In genomic region chr6:73624896-73625295, GRCh38 we compare ENCODE assay signal across 18 cellular contexts.
"Had no signal": no experiment of that assay in that cellular context is flagged by ENCODE, and none has a peak within 500 bp of the region (broad histone marks: within the 10 kb centered on the region; RNA-seq: fewer than 3 reads in every experiment).

No MANE protein-coding gene starts in this region.

- H3K27ac ChIP-seq: gastroesophageal sphincter, left ventricle myocardium inferior, thoracic aorta, vagina had no signal

- H3K27me3 ChIP-seq: gastroesophageal sphincter, vagina had no signal

- H3K4me3 ChIP-seq: gastroesophageal sphincter, left ventricle myocardium inferior, thoracic aorta, vagina had no signal

- H3K9me3 ChIP-seq: gastroesophageal sphincter, left ventricle myocardium inferior, thoracic aorta, vagina had no signal

- DNase-seq: activated CD4-positive, alpha-beta memory T cell treated with anti-CD3 and anti-CD28 coated beads for 36 hours; activated CD4-positive, alpha-beta T cell treated with anti-CD3 and anti-CD28 coated beads for 48 hours; activated effector memory CD4-positive, alpha-beta T cell treated with anti-CD3 and anti-CD28 coated beads, Interleukin-2, amount 50 U/mL, for 16 hours; activated naive CD4-positive, alpha-beta T cell treated with anti-CD3 and anti-CD28 coated beads, Interleukin-2, amount 10 ng/mL, durations not matched to agents 7 days and 5 days; amygdala; cortex of kidney; endodermal cell; head of caudate nucleus; hypothalamus; left ventricle myocardium inferior; naive thymus-derived CD4-positive, alpha-beta T cell; posterior cingulate gyrus; small intestine; stimulated activated naive CD4-positive, alpha-beta T cell treated with Interleukin-2 at 50 U/mL for 16 hours had no signal

- ATAC-seq: gastroesophageal sphincter; naive thymus-derived CD4-positive, alpha-beta T cell; sciatic nerve had no signal

- FAIRE-seq: small intestine had no signal

- H3K4me1 ChIP-seq: gastroesophageal sphincter, left ventricle myocardium inferior, vagina had no signal
